31 cellular contexts compared by ENCODE assay signal in genomic region chr5:118825226-118825625, GRCh38.
"Had no signal": no experiment of that assay in that cellular context is flagged by ENCODE, and none has a peak within 500 bp of the region (broad histone marks: within the 10 kb centered on the region; RNA-seq: fewer than 3 reads in every experiment).

No MANE protein-coding gene starts in this region.

- H3K27ac Mint-ChIP-seq: dendritic cell treated with granulocyte-macrophage colony-stimulating factor and Interleukin-4, amounts not matched to agents 40 ng/mL and 50 ng/mL, for 4 days; endodermal cell; memory B cell; naive B cell; nephron; stimulated activated naive CD8-positive, alpha-beta T cell treated with anti-CD3 and anti-CD28 coated beads, Interleukin-15, amount 100 ng/mL, for 72 hours had no signal

- H3K4me1 Mint-ChIP-seq: memory B cell; naive B cell; stimulated activated naive CD8-positive, alpha-beta T cell treated with anti-CD3 and anti-CD28 coated beads, Interleukin-15, amount 100 ng/mL, for 72 hours had no signal

- ATAC-seq: esophagus mucosa; gastrocnemius medialis; left colon; mucosa of descending colon; psoas muscle; right lobe of liver; stimulated activated naive CD8-positive, alpha-beta T cell treated with anti-CD3 and anti-CD28 coated beads, Interleukin-15, amount 100 ng/mL, for 72 hours had no signal

- H3K36me3 Mint-ChIP-seq: memory B cell, naive B cell had no signal

- H3K36me3 ChIP-seq: colonic mucosa, gastrocnemius medialis, ovary, right lobe of liver, suprapubic skin, vagina had no signal

- H3K4me3 Mint-ChIP-seq: dendritic cell treated with granulocyte-macrophage colony-stimulating factor and Interleukin-4, amounts not matched to agents 40 ng/mL and 50 ng/mL, for 4 days; endodermal cell; memory B cell; naive B cell; nephron; stimulated activated naive CD8-positive, alpha-beta T cell treated with anti-CD3 and anti-CD28 coated beads, Interleukin-15, amount 100 ng/mL, for 72 hours had no signal

- H3K9me3 ChIP-seq: colonic mucosa, gastrocnemius medialis, mucosa of descending colon, ovary, psoas muscle, right lobe of liver, suprapubic skin, vagina had no signal

- H3K9me3 Mint-ChIP-seq: dendritic cell treated with granulocyte-macrophage colony-stimulating factor and Interleukin-4, amounts not matched to agents 40 ng/mL and 50 ng/mL, for 4 days; endodermal cell; memory B cell; naive B cell; nephron; stimulated activated naive CD8-positive, alpha-beta T cell treated with anti-CD3 and anti-CD28 coated beads, Interleukin-15, amount 100 ng/mL, for 72 hours had no signal

- H3K27me3 Mint-ChIP-seq: dendritic cell treated with granulocyte-macrophage colony-stimulating factor and Interleukin-4, amounts not matched to agents 40 ng/mL and 50 ng/mL, for 4 days; naive B cell; stimulated activated naive CD8-positive, alpha-beta T cell treated with anti-CD3 and anti-CD28 coated beads, Interleukin-15, amount 100 ng/mL, for 72 hours had no signal

- H3K27me3 ChIP-seq: colonic mucosa, gastrocnemius medialis, ovary, right lobe of liver, suprapubic skin, vagina had no signal

- H3K27ac ChIP-seq: colonic mucosa, epithelial cell of prostate, gastrocnemius medialis, ovary, psoas muscle, right lobe of liver, suprapubic skin, vagina had no signal

- H3K4me2 ChIP-seq: smooth muscle cell had no signal

- DNase-seq: colonic mucosa; effector CD8-positive, alpha-beta T cell; endodermal cell; foreskin fibroblast; gastrocnemius medialis; hippocampal formation; left colon; mucosa of descending colon; naive B cell; occipital lobe; ovary; posterior cingulate gyrus; psoas muscle; retina; right lobe of liver; stimulated activated CD4-positive, alpha-beta T cell treated with anti-CD3 and anti-CD28 coated beads, Interleukin-12 subunit alpha, Interleukin-12 subunit beta, amount 100 ng/mL, for 4 hours; stimulated activated CD4-positive, alpha-beta T cell treated with anti-CD3 and anti-CD28 coated beads, Interleukin-1b, Interleukin-23, amount 100 ng/mL, for 48 hours; stimulated activated CD4-positive, alpha-beta T cell treated with anti-CD3 and anti-CD28 coated beads, Interleukin-4, amount 100 ng/mL, for 1 hour; stimulated activated CD8-positive, alpha-beta memory T cell treated with anti-CD3 and anti-CD28 coated beads, Interleukin-4, amount 100 ng/mL, for 48 hours; stimulated activated naive CD4-positive, alpha-beta T cell; stimulated activated naive CD8-positive, alpha-beta T cell treated with anti-CD3 and anti-CD28 coated beads, Interleukin-15, amount 100 ng/mL, for 72 hours; trophoblast cell had no signal

- H3K4me3 ChIP-seq: colonic mucosa, gastrocnemius medialis, lung, mucosa of descending colon, ovary, psoas muscle, right lobe of liver, smooth muscle cell, suprapubic skin, vagina had no signal

- H3K4me1 ChIP-seq: colonic mucosa, right lobe of liver, suprapubic skin, vagina had no signal
